11 cellular contexts compared by ENCODE assay signal in the genomic region with DNA sequence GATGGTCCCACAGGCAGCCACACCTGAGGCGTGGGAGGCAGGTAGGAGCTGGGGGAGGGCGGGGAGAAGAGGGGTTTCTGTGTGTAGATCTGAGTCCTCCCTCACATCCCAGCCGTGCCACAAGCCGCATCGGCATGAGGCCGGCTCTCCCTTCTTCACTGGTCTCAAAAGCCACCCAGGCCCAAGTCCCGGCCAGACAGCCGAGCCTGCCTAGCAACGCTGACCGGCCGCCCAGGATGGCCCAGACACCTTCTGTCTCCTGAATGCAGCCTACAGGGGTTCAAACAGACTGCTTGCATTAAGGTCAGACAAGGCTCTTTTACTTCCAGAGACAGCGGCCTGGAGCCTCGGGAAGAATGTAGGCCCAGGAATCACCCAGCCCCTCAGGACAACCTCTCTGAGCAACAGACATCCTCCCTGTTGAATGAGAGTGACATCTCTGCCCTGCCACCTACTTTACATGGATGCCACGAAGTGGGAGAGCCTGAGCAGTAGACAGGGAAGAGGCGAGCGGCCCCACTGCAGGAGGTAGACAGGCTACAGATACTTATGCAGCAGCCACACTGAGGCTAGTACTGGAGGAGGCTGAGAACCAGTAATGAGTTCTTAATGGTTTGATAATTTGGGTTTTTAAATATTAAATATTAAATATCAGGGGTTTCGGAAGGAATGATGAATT.
"Had no signal": no experiment of that assay in that cellular context is flagged by ENCODE, and none has a peak within 500 bp of the region (broad histone marks: within the 10 kb centered on the region; RNA-seq: fewer than 3 reads in every experiment).

No MANE protein-coding gene starts in this region.

- H3K4me3 Mint-ChIP-seq: naive B cell had no signal

- H3K9me3 ChIP-seq: heart left ventricle, psoas muscle, sigmoid colon, upper lobe of right lung had no signal

- DNase-seq: activated gamma-delta T cell treated with Interleukin-2 at 50 U/mL for 16 hours; foreskin melanocyte; heart left ventricle; naive B cell; nucleus accumbens; psoas muscle; stimulated activated CD4-positive, alpha-beta T cell treated with anti-CD3 and anti-CD28 coated beads, Interleukin-2, amount 100 ng/mL, for 24 hours; stimulated activated naive CD4-positive, alpha-beta T cell treated with Interleukin-2 at 50 U/mL for 16 hours; T1000; upper lobe of right lung had no signal

- ATAC-seq: heart left ventricle, psoas muscle, upper lobe of right lung had no signal

- H3K9me3 Mint-ChIP-seq: naive B cell had no signal

- H3K27me3 Mint-ChIP-seq: naive B cell had no signal
